ENCODE assay signal across 12 cellular contexts in the genomic region with DNA sequence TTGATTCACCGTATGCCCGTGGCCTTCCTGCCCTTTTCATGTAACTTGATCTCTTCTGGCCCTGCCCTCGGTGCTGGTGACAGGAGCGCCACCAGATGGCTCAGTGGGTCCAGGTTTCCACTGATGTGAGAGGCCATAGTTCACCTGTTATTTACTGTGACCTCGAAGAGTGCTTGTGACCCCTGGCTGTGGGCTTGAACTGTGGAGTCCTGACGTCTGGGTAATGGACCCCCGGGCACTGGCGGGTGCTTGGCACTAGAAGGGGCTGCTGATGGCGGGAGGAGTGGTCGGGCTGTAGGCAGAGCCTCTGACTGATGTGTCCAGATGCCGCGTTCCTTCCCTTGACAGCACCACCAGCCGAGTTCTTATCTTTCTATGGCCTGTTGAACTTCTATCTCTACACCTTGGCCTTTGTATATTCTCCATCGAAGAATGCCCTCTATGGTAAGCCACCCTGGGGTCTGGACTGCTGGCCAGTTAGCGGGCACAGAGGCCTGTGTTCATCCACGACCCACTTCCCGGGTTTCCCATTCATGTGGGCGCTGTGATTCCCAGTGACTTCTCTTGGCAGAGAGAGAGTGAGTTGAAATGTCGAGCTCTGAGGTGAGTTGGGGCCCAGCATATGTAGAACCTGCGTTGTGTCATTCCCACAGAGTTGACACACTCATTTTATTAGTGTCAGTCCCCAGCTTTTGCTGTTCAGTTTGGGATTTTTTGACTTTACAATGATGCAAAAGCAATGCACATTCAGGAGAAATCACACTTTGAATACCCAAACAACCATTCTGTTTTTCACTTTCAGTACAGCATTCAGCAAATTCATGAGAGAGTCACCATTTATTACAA. TPM values are rescaled to one million over a fixed set of nuclear protein-coding genes. Genes with fewer than 3 reads are reported as not detected.
DNase-seq lines count a peak whose midpoint lies in the region; ATAC-seq and TF ChIP-seq lines count a peak whose summit lies in the region.
"Had no signal": no experiment of that assay in that cellular context is flagged by ENCODE, and none has a peak within 500 bp of the region (broad histone marks: within the 10 kb centered on the region; RNA-seq: fewer than 3 reads in every experiment).

No MANE protein-coding gene starts in this region.

- intact Hi-C loops in Right ventricle myocardium inferior (cut with DNase I) = loop anchor here (2.0 kb wide), 1 partner anchor 61 kb away; no protein-coding TSS in a partner anchor
- intact Hi-C loops in cardiac septum (cut with DNase I) = loop anchor here (5.0 kb wide), 1 partner anchor 63 kb away; no protein-coding TSS in a partner anchor
- intact Hi-C loops in activated CD8-positive, alpha-beta T cell treated with anti-CD3 and anti-CD28 coated beads for 36 hours (cut with micrococcal nuclease) = no loop called here
- intact Hi-C loops in left cardiac atrium (cut with DNase I) = no loop called here
- intact Hi-C loops in tibial artery (cut with DNase I; ENCODE audit: low total_unique reads) = no loop called here

- DNase-seq in Right ventricle myocardium inferior (ENCODE audit: missing footprints) (no peak), cardiac septum (ENCODE audit: low spot score) (no peak), left cardiac atrium (peak; percentile 32), tibial artery (peak in 1 of 2 donors; percentile 64), activated gamma-delta T cell (lab: John Stamatoyannopoulos, UW) (no peak), occipital lobe (lab: John Stamatoyannopoulos, UW) (no peak), inferior parietal cortex (ENCODE audit: extremely low spot score) (no peak)
- peak; percentile 56 for DNase-seq in activated CD8-positive, alpha-beta T cell treated with anti-CD3 and anti-CD28 coated beads for 36 hours
- DNase-seq: Caco-2, NCI-H2081 had no signal

- no peak overlapping the region for H3K4me3 Mint-ChIP-seq in activated CD8-positive, alpha-beta T cell treated with anti-CD3 and anti-CD28 coated beads for 36 hours

- H3K4me3 ChIP-seq in tibial artery = no peak overlapping the region
- H3K4me3 ChIP-seq: skin epidermis, upper lobe of left lung had no signal

- peak overlapping the region; percentile 94 for H3K27ac ChIP-seq in tibial artery
- H3K27ac ChIP-seq: upper lobe of left lung had no signal

- no peak for TF ChIP-seq CTCF in activated CD8-positive, alpha-beta T cell treated with anti-CD3 and anti-CD28 coated beads for 36 hours (IDR thresholded peaks at IDR 0.05)
- TF ChIP-seq CTCF in tibial artery (IDR thresholded peaks at IDR 0.05) = no peak

- no peaks in the 10 kb centered on the region for H3K27me3 Mint-ChIP-seq in activated CD8-positive, alpha-beta T cell treated with anti-CD3 and anti-CD28 coated beads for 36 hours

- CTCF ChIA-PET in activated CD8-positive, alpha-beta T cell treated with anti-CD3 and anti-CD28 coated beads for 36 hours (lab: Charles Lee) = interaction anchor here (1.0 to 4.5 kb wide), 4 partner anchors 22 to 505 kb away, joined by 3 to 35 read pairs (median 4); no protein-coding TSS in a partner anchor

- H3K4me1 ChIP-seq in tibial artery = peaks cover 0 to 61% (median 34%) of the 10 kb centered on the region in 4 donors
- H3K4me1 ChIP-seq: Caco-2 had no signal

- H3K36me3 Mint-ChIP-seq in activated CD8-positive, alpha-beta T cell treated with anti-CD3 and anti-CD28 coated beads for 36 hours (ENCODE audit: low read depth) = peaks cover 53% of the 10 kb centered on the region

- peaks cover 32% of the 10 kb centered on the region for H3K4me1 Mint-ChIP-seq in activated CD8-positive, alpha-beta T cell treated with anti-CD3 and anti-CD28 coated beads for 36 hours (ENCODE audit: low read depth)

- POLR2A ChIA-PET in activated CD8-positive, alpha-beta T cell treated with anti-CD3 and anti-CD28 coated beads for 36 hours (lab: Charles Lee) = interaction anchor here (0.9 to 1.8 kb wide), 3 partner anchors 11 to 15 kb away, joined by 3 to 5 read pairs (median 4); partner anchors contain the start of gene DYNLT1

- ATAC-seq in Right ventricle myocardium inferior (peak; percentile 29), left cardiac atrium (peak in 1 of 2 donors; percentile 38)
- peak; percentile 71 for ATAC-seq in activated CD8-positive, alpha-beta T cell treated with anti-CD3 and anti-CD28 coated beads for 36 hours

- H3K36me3 ChIP-seq in tibial artery = peaks cover 0 to 44% (median 6%) of the 10 kb centered on the region in 3 donors

- no peaks in the 10 kb centered on the region for H3K27me3 ChIP-seq in tibial artery
- H3K27me3 ChIP-seq: upper lobe of left lung had no signal

- no peaks in the 10 kb centered on the region for H3K9me3 Mint-ChIP-seq in activated CD8-positive, alpha-beta T cell treated with anti-CD3 and anti-CD28 coated beads for 36 hours

- peak overlapping the region; percentile 74 for H3K27ac Mint-ChIP-seq in activated CD8-positive, alpha-beta T cell treated with anti-CD3 and anti-CD28 coated beads for 36 hours

- no peaks in the 10 kb centered on the region for H3K9me3 ChIP-seq in tibial artery
- H3K9me3 ChIP-seq: Caco-2, upper lobe of left lung had no signal

RNA-seq across cellular contexts. Expression of gene DYNLT1, which starts 14.9 kb away (rescaled TPM):
- total RNA-seq in Right ventricle myocardium inferior (145 TPM), cardiac septum (131 TPM), left cardiac atrium (10 to 100 TPM; 73.6 to 90.6 TPM), occipital lobe (75.6 TPM)
- total RNA-seq in activated CD8-positive, alpha-beta T cell treated with anti-CD3 and anti-CD28 coated beads for 36 hours = 10 to 100 TPM; 94.3 to 98.3 TPM

RNA-seq across cellular contexts. Expression of gene SYTL3, which starts 20.3 kb away (rescaled TPM):
- total RNA-seq in Right ventricle myocardium inferior (10.8 TPM), cardiac septum (5.7 TPM), left cardiac atrium (1 to 10 TPM; 3.7 to 4.4 TPM), occipital lobe (2.0 TPM)
- 100 to 1,000 TPM; 151 to 163 TPM for total RNA-seq in activated CD8-positive, alpha-beta T cell treated with anti-CD3 and anti-CD28 coated beads for 36 hours

Comparison
In these comparisons a context has a peak if more than half of its experiments do, and no peak if none do; other contexts are left out.
1. DNase-seq: peak in activated CD8-positive, alpha-beta T cell treated with anti-CD3 and anti-CD28 coated beads for 36 hours (single experiment) and left cardiac atrium (single experiment); none in Right ventricle myocardium inferior (single experiment), cardiac septum (single experiment), activated gamma-delta T cell (single experiment), occipital lobe (single experiment) and inferior parietal cortex (single experiment).
2. intact Hi-C loops: an anchor here in Right ventricle myocardium inferior (2.0 kb wide) and cardiac septum (5.0 kb wide); none called in activated CD8-positive, alpha-beta T cell treated with anti-CD3 and anti-CD28 coated beads for 36 hours, left cardiac atrium and tibial artery.
3. RNA of gene SYTL3, which starts 20.3 kb away (total RNA-seq): 151 to 163 TPM in activated CD8-positive, alpha-beta T cell treated with anti-CD3 and anti-CD28 coated beads for 36 hours; 10.8 TPM in Right ventricle myocardium inferior (single experiment), 5.7 TPM in cardiac septum (single experiment), 3.7 to 4.4 TPM in left cardiac atrium and 2.0 TPM in occipital lobe (single experiment); every median in the first group is over 10 times any median in the second.